16 cellular contexts compared by ENCODE assay signal in genomic region chr11:59031746-59032145, GRCh38. TPM values are rescaled to one million over a fixed set of nuclear protein-coding genes. Genes with fewer than 3 reads are reported as not detected.
DNase-seq lines count a peak whose midpoint lies in the region; ATAC-seq and TF ChIP-seq lines count a peak whose summit lies in the region.
"Not testable (repeated sequence)": the region's sequence is repeated elsewhere in the genome, so short reads cannot be mapped to it uniquely, and the experiment has no call there.
"Had no signal": no experiment of that assay in that cellular context is flagged by ENCODE, and none has a peak within 500 bp of the region (broad histone marks: within the 10 kb centered on the region; RNA-seq: fewer than 3 reads in every experiment).

No MANE protein-coding gene starts in this region.

- H3K27me3 ChIP-seq in Caco-2 (replicated peaks; ENCODE audit: control insufficient read depth, insufficient read depth, low read length) = not testable (repeated sequence)

- BruUV-seq in Caco-2 (replicated peaks; lab: Mats Ljungman, UMichigan) = not testable (repeated sequence)

- CTCF ChIA-PET in Caco-2 (lab: Charles Lee) = not testable (repeated sequence)

- not testable (repeated sequence) for TF ChIP-seq CTCF in 22Rv1 (IDR thresholded peaks at IDR 0.05); C4-2B (conservative IDR thresholded peaks at IDR 0.05); Caco-2 (IDR thresholded peaks at IDR 0.05; ENCODE audit: insufficient read depth in 1 of 2, low read depth in 1 of 2, low read length in 1 of 2, severe bottlenecking in 1 of 2, unreplicated experiment in 1 of 2); mucosa of descending colon (IDR thresholded peaks at IDR 0.05)

- not testable (repeated sequence) for H3K4me3 ChIP-seq in Caco-2 (ENCODE audit: low read depth, low read length); mucosa of descending colon

- ATAC-seq in left colon (peak; percentile 66), mucosa of descending colon (peak; percentile 64)

- POLR2A ChIA-PET in Caco-2 (lab: Charles Lee) = not testable (repeated sequence)

- not testable (repeated sequence) for H3K36me3 Mint-ChIP-seq in Caco-2 (ENCODE audit: insufficient read depth, unreplicated experiment)

- not testable (repeated sequence) for DNase-seq in Caco-2, left colon, mucosa of descending colon

- H3K27ac Mint-ChIP-seq in Caco-2 (ENCODE audit: unreplicated experiment) = not testable (repeated sequence)

- H3K4me1 ChIP-seq in Caco-2 = not testable (repeated sequence)
- H3K4me1 ChIP-seq in mucosa of descending colon (ENCODE audit: low read depth) = peaks cover 14% of the 10 kb centered on the region

- H3K27me3 Mint-ChIP-seq in Caco-2 (ENCODE audit: insufficient read depth, unreplicated experiment) = not testable (repeated sequence)

- peak overlapping the region; percentile 27 for H3K4me3 Mint-ChIP-seq in Caco-2 (ENCODE audit: unreplicated experiment)

- not testable (repeated sequence) for H3K9me3 ChIP-seq in Caco-2, mucosa of descending colon

- H3K36me3 ChIP-seq in Caco-2 (ENCODE audit: control insufficient read depth, insufficient read depth, low read length); mucosa of descending colon (ENCODE audit: low read depth): not testable (repeated sequence)

- H3K4me1 Mint-ChIP-seq in Caco-2 (ENCODE audit: low read depth, unreplicated experiment) = not testable (repeated sequence)

- H3K9me3 Mint-ChIP-seq in Caco-2 (ENCODE audit: unreplicated experiment) = not testable (repeated sequence)

- intact Hi-C loops in Caco-2 (cut with micrococcal nuclease; ENCODE audit: unreplicated experiment); left colon (cut with DNase I, micrococcal nuclease); mucosa of descending colon (cut with DNase I, micrococcal nuclease): not testable (repeated sequence)

- H3K27ac ChIP-seq in 22Rv1 = peak overlapping the region; percentile 31; the same call in 1 of the 2 replicates
- peak overlapping the region; percentile 71; the same call in 1 of the 2 replicates for H3K27ac ChIP-seq in C4-2B

RNA-seq across cellular contexts. Expression of gene GLYATL1B, which starts 54.4 kb away (rescaled TPM):
- total RNA-seq in Caco-2 (2022) = not detected in 2 replicates
- not detected for total RNA-seq in left colon
- total RNA-seq in mucosa of descending colon = not detected
- total RNA-seq: A172; A673; B cell; Calu3; CD4-positive, alpha-beta memory T cell; CD4-positive, alpha-beta T cell; CD4-positive, CD25-positive, alpha-beta regulatory T cell; CD8-positive, alpha-beta memory T cell; CD8-positive, alpha-beta T cell; Daoy; G401 had no signal
